ENCODE assay signal across 25 cellular contexts in the genomic region with DNA sequence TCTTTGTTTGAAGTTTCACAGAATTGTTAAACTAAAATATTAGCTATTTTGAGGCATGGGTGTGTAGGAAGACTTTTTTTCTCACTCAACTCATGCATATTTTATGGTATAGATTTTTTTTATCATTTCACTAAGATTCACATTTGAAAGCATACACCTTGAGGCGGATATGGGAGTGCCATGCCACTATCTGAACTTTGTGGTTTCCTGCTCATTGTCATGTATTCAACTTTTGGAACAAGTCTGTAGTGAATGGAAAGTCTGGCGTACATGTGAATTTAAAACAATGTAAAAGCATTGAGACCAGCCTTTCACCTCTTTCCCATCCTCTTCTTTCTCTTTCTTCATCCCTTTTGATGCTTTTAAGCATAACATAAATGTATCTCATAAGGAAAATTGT.
A peak's percentile ranks its signal among the peaks of the same experiment; 100 is the strongest.
DNase-seq lines count a peak whose midpoint lies in the region; ATAC-seq, FAIRE-seq and TF ChIP-seq lines count a peak whose summit lies in the region.
"Had no signal": no experiment of that assay in that cellular context is flagged by ENCODE, and none has a peak within 500 bp of the region (broad histone marks: within the 10 kb centered on the region; RNA-seq: fewer than 3 reads in every experiment).

No MANE protein-coding gene starts in this region.

- FAIRE-seq in bronchial epithelial cell (lab: Jason Lieb, UNC) = no peak
- FAIRE-seq: A549, D721Med, GM12891, GM18507, H1 had no signal

- peak overlapping the region; percentile 34; the same call in 1 of the 2 replicates for H3K4me2 ChIP-seq in MM.1S (ENCODE audit: low read depth, low read length)
- no peak overlapping the region for H3K4me2 ChIP-seq in osteoblast (ENCODE audit: insufficient read depth, low read length)
- no peak overlapping the region for H3K4me2 ChIP-seq in GM23338
- H3K4me2 ChIP-seq: A549; BLaER1 treated with 17β-estradiol and CSF1 and Interleukin-3, amounts not matched to agents 10 nM and 100 nM had no signal

- no peak for TF ChIP-seq CTCF in MM.1S (IDR thresholded peaks at IDR 0.05; ENCODE audit: low read length)
- TF ChIP-seq CTCF in bronchial epithelial cell (IDR thresholded peaks at IDR 0.05; ENCODE audit: insufficient read depth, low read length, severe bottlenecking) = no peak
- TF ChIP-seq CTCF in osteoblast (IDR thresholded peaks at IDR 0.05; ENCODE audit: extremely low read depth, low read depth, low read length) = no peak
- no peak for TF ChIP-seq CTCF in GM23338 (conservative IDR thresholded peaks at IDR 0.05; ENCODE audit: low read depth in 2 of 2)

- H3K4me1 ChIP-seq in MM.1S (ENCODE audit: low read length) (peaks cover 19% of the 10 kb centered on the region), osteoblast (ENCODE audit: insufficient read depth, low read length) (no peaks in the 10 kb centered on the region), GM23338 (ENCODE audit: insufficient read depth) (peaks cover 10% of the 10 kb centered on the region; the same call in 1 of the 2 replicates)
- H3K4me1 ChIP-seq: BE2C; BLaER1 treated with 17β-estradiol and CSF1 and Interleukin-3, amounts not matched to agents 10 nM and 100 nM had no signal

- H3K36me3 ChIP-seq in MM.1S (replicated peaks; ENCODE audit: insufficient read depth, low read length) (no peaks in the 10 kb centered on the region), bronchial epithelial cell (ENCODE audit: control insufficient read depth, insufficient read depth, low read length) (no peaks in the 10 kb centered on the region), osteoblast (ENCODE audit: insufficient read depth, low read length) (no peaks in the 10 kb centered on the region), GM23338 (ENCODE audit: insufficient read depth) (no peaks in the 10 kb centered on the region)
- H3K36me3 ChIP-seq: BE2C; BLaER1 treated with 17β-estradiol and CSF1 and Interleukin-3, amounts not matched to agents 10 nM and 100 nM had no signal

- no peak overlapping the region for H2AFZ ChIP-seq in MM.1S (ENCODE audit: low read length)
- H2AFZ ChIP-seq in osteoblast (ENCODE audit: low read length) = no peak overlapping the region
- H2AFZ ChIP-seq in GM23338 = no peak overlapping the region

- H3K36me3 Mint-ChIP-seq in GM23338 (ENCODE audit: low read depth) = peaks cover 7% of the 10 kb centered on the region; the same call in 2 of the 3 replicates
- H3K36me3 Mint-ChIP-seq: CD14-positive monocyte had no signal

- H3K27me3 ChIP-seq in MM.1S (replicated peaks; ENCODE audit: insufficient read depth, low read length) (no peaks in the 10 kb centered on the region), bronchial epithelial cell (ENCODE audit: control insufficient read depth, insufficient read depth, low read length) (no peaks in the 10 kb centered on the region), osteoblast (ENCODE audit: insufficient read depth, low read length) (peaks cover 4% of the 10 kb centered on the region), GM23338 (ENCODE audit: insufficient read depth) (no peaks in the 10 kb centered on the region)
- H3K27me3 ChIP-seq: BE2C; BLaER1 treated with 17β-estradiol and CSF1 and Interleukin-3, amounts not matched to agents 10 nM and 100 nM had no signal

- H3K4me3 ChIP-seq in MM.1S (ENCODE audit: low read length) (no peak overlapping the region), bronchial epithelial cell (ENCODE audit: low read depth, low read length) (no peak overlapping the region), osteoblast (ENCODE audit: insufficient read depth, low read length) (no peak overlapping the region), GM23338 (no peak overlapping the region)
- H3K4me3 ChIP-seq: A549; BLaER1 treated with 17β-estradiol and CSF1 and Interleukin-3, amounts not matched to agents 10 nM and 100 nM had no signal

- no peak overlapping the region for H3K27ac Mint-ChIP-seq in GM23338
- H3K27ac Mint-ChIP-seq: CD14-positive monocyte; CD4-positive, alpha-beta T cell; CD8-positive, alpha-beta memory T cell had no signal

- H3K9me3 ChIP-seq in MM.1S (replicated peaks; ENCODE audit: insufficient read depth, low read length) = no peaks in the 10 kb centered on the region
- H3K9me3 ChIP-seq in osteoblast (ENCODE audit: low read depth, low read length) = no peaks in the 10 kb centered on the region
- H3K9me3 ChIP-seq: A549; BE2C; BLaER1 treated with 17β-estradiol and CSF1 and Interleukin-3, amounts not matched to agents 10 nM and 100 nM had no signal

- peaks cover 6% of the 10 kb centered on the region for H3K4me1 Mint-ChIP-seq in GM23338
- H3K4me1 Mint-ChIP-seq: CD14-positive monocyte; CD8-positive, alpha-beta memory T cell had no signal

- H3K79me2 ChIP-seq in MM.1S (ENCODE audit: low read length) = no peaks in the 10 kb centered on the region
- H3K79me2 ChIP-seq in osteoblast (ENCODE audit: insufficient read depth, low read length) = no peaks in the 10 kb centered on the region
- no peaks in the 10 kb centered on the region for H3K79me2 ChIP-seq in GM23338 (replicated peaks; ENCODE audit: insufficient read depth)

- H3K9me3 Mint-ChIP-seq in GM23338 = peaks cover 22% of the 10 kb centered on the region

- H3F3A ChIP-seq in MM.1S (ENCODE audit: insufficient read depth, low read length) = 0 out of 2 replicates have a peak, but pooled peaks cover 4% of the 10 kb centered on the region
- H3F3A ChIP-seq in GM23338 (replicated peaks; ENCODE audit: low read depth) = no peaks in the 10 kb centered on the region

- H3K9ac ChIP-seq in MM.1S (ENCODE audit: low read length) = no peak overlapping the region
- H3K9ac ChIP-seq: BLaER1 treated with 17β-estradiol and CSF1 and Interleukin-3, amounts not matched to agents 10 nM and 100 nM had no signal

- ATAC-seq in GM18867 (IDR thresholded peaks at IDR 0.05; ENCODE audit: unreplicated experiment) = peak; percentile 40
- no peak for ATAC-seq in GM23338
- no peak for ATAC-seq in HG02759 (IDR thresholded peaks at IDR 0.05; ENCODE audit: unreplicated experiment)
- ATAC-seq: A549 had no signal

- H3K27ac ChIP-seq in MM.1S (ENCODE audit: low read length) (peak overlapping the region; percentile 13; the same call in 1 of the 2 replicates), osteoblast (ENCODE audit: low read depth, low read length) (no peak overlapping the region), GM23338 (ENCODE audit: low read depth) (no peak overlapping the region)
- H3K27ac ChIP-seq: A549; BLaER1 treated with 17β-estradiol and CSF1 and Interleukin-3, amounts not matched to agents 10 nM and 100 nM had no signal

- H3K4me3 Mint-ChIP-seq in GM23338 = no peak overlapping the region
- H3K4me3 Mint-ChIP-seq: CD14-positive monocyte; CD4-positive, alpha-beta T cell; CD8-positive, alpha-beta memory T cell had no signal

- DNase-seq in MM.1S (peak; percentile 79), bronchial epithelial cell (ENCODE audit: low read depth) (peak; percentile 8), osteoblast (ENCODE audit: insufficient read length, low spot score, missing footprints) (no peak), GM23338 (ENCODE audit: low spot score) (no peak)
- DNase-seq: 8988T; ACHN; AML-193; BE2C; CD4-positive, alpha-beta T cell; CD8-positive, alpha-beta memory T cell; DMS 273 treated with DMSO at 0.1 percent for 48 hours; DMS79; EL; GDM1; H7; HCEC 1CT had no signal

- no peaks in the 10 kb centered on the region for H4K20me1 ChIP-seq in MM.1S (ENCODE audit: insufficient read depth, low read length)
- H4K20me1 ChIP-seq in osteoblast (ENCODE audit: insufficient read depth, low read length) = no peaks in the 10 kb centered on the region
- H4K20me1 ChIP-seq in GM23338 (replicated peaks; ENCODE audit: insufficient read depth) = no peaks in the 10 kb centered on the region
- H4K20me1 ChIP-seq: BLaER1 treated with 17β-estradiol and CSF1 and Interleukin-3, amounts not matched to agents 10 nM and 100 nM had no signal

- H3K27me3 Mint-ChIP-seq in GM23338 (ENCODE audit: insufficient read depth, low read depth, poor library complexity) = peaks cover 6% of the 10 kb centered on the region
- H3K27me3 Mint-ChIP-seq: CD4-positive, alpha-beta T cell; CD8-positive, alpha-beta memory T cell had no signal

- H3K9me2 ChIP-seq in MM.1S (replicated peaks; ENCODE audit: insufficient read depth, low read length) (no peaks in the 10 kb centered on the region), GM23338 (ENCODE audit: insufficient read depth) (0 out of 2 replicates have a peak, but pooled peaks cover 3% of the 10 kb centered on the region)

Comparison
In these comparisons a context has a peak if more than half of its experiments do, and no peak if none do; other contexts are left out.
1. DNase-seq: peak in MM.1S (single experiment) and bronchial epithelial cell (single experiment); none in osteoblast (single experiment) and GM23338 (single experiment).